In genomic region chr17:27654654-27655524, GRCh38 we compare ENCODE assay signal across 9 cellular contexts. TPM values are rescaled to one million over a fixed set of nuclear protein-coding genes. Genes with fewer than 3 reads are reported as not detected.
A peak's percentile ranks its signal among the peaks of the same experiment; 100 is the strongest.
DNase-seq lines count a peak whose midpoint lies in the region; ATAC-seq, FAIRE-seq and TF ChIP-seq lines count a peak whose summit lies in the region.
"Had no signal": no experiment of that assay in that cellular context is flagged by ENCODE, and none has a peak within 500 bp of the region (broad histone marks: within the 10 kb centered on the region; RNA-seq: fewer than 3 reads in every experiment).

No MANE protein-coding gene starts in this region.

- TF ChIP-seq CTCF in right atrium auricular region (IDR thresholded peaks at IDR 0.05), result peak; percentile 93 to 95

- no peak overlapping the region for H3K27ac ChIP-seq in right atrium auricular region
- no peak overlapping the region for H3K27ac ChIP-seq in small intestine (ENCODE audit: low read depth in 1 of 2, low read length in 1 of 2)

- FAIRE-seq in small intestine (lab: Jason Lieb, UNC), result no peak
- FAIRE-seq: endometrium had no signal

- H3K4me3 ChIP-seq in H7 (ENCODE audit: insufficient read depth, low read depth, low read length) (no peak overlapping the region), adipocyte (ENCODE audit: low read length) (no peak overlapping the region), right atrium auricular region (no peak overlapping the region), small intestine (ENCODE audit: low read depth in 1 of 2, low read length in 2 of 2) (no peak overlapping the region)

- H3K27me3 ChIP-seq in H7 (ENCODE audit: control insufficient read depth, insufficient read depth, low read length), result no peaks in the 10 kb centered on the region
- H3K27me3 ChIP-seq in adipocyte (replicated peaks; ENCODE audit: control insufficient read depth, insufficient read depth, low read length), result peaks cover 17% of the 10 kb centered on the region
- no peaks in the 10 kb centered on the region for H3K27me3 ChIP-seq in right atrium auricular region
- H3K27me3 ChIP-seq in small intestine (ENCODE audit: control insufficient read depth in 2 of 2, insufficient read depth in 2 of 2, low read length in 2 of 2), result no peaks in the 10 kb centered on the region

- WGBS in small intestine, 3 donors, result 39 to 45% (median 40%) methylated on average over 34 of the region's 34 CpGs

- no peak for ATAC-seq in HG02938 (IDR thresholded peaks at IDR 0.05; ENCODE audit: unreplicated experiment)

- H3K9ac ChIP-seq in adipocyte (ENCODE audit: low read length), result no peak overlapping the region

- H3K9me3 ChIP-seq in adipocyte (ENCODE audit: control insufficient read depth, low read length) (no peaks in the 10 kb centered on the region), right atrium auricular region (no peaks in the 10 kb centered on the region), small intestine (ENCODE audit: control insufficient read depth, low read depth) (no peaks in the 10 kb centered on the region)

- H3K36me3 ChIP-seq in H7 (replicated peaks; ENCODE audit: control insufficient read depth, insufficient read depth, low read length) (no peaks in the 10 kb centered on the region), adipocyte (ENCODE audit: control insufficient read depth, insufficient read depth, low read length, severe bottlenecking) (no peaks in the 10 kb centered on the region), right atrium auricular region (no peaks in the 10 kb centered on the region), small intestine (ENCODE audit: control insufficient read depth in 2 of 2, insufficient read depth in 2 of 2, low read length in 2 of 2) (no peaks in the 10 kb centered on the region)

- peak; percentile 2 for DNase-seq in DMS79 treated with DMSO at 0.1 percent for 48 hours (lab: John Stamatoyannopoulos, UW)
- peak; percentile 96 for DNase-seq in H7
- peak; percentile 46 for DNase-seq in NCI-H1048 (lab: John Stamatoyannopoulos, UW)
- DNase-seq in T follicular helper cell (ENCODE audit: low read depth), result peak; percentile 39
- DNase-seq in adipocyte (ENCODE audit: low read depth), result peak; percentile 72
- peak; percentile 73 for DNase-seq in right atrium auricular region (ENCODE audit: low spot score)
- peak; percentile 66 for DNase-seq in small intestine

- H3K4me1 ChIP-seq in adipocyte (ENCODE audit: control insufficient read depth, insufficient read depth, low read length), result no peaks in the 10 kb centered on the region
- peaks cover 0 to under 1% of the 10 kb centered on the region in 2 donors for H3K4me1 ChIP-seq in right atrium auricular region
- H3K4me1 ChIP-seq in small intestine (ENCODE audit: control insufficient read depth in 2 of 2, insufficient read depth in 1 of 2, low read depth in 1 of 2, low read length in 1 of 2), result no peaks in the 10 kb centered on the region

RNA-seq across cellular contexts. Expression of gene LGALS9, which starts 23.9 kb away (rescaled TPM):
- 0.31 and 0.63 TPM in 2 replicates for total RNA-seq in H7 (2014; rRNA removed; shearing (Covaris generic))
- 10 to 100 TPM in 1 of 2 donors, 1 to 10 TPM in 1; 9.7 to 27.4 TPM for total RNA-seq in right atrium auricular region
- 100 to 1,000 TPM in 1 of 3 donors, 10 to 100 TPM in 2; 62.2 to 240 (median 74.6) TPM for polyA plus RNA-seq in small intestine

Comparison
In these comparisons a context has a peak if more than half of its experiments do, and no peak if none do; other contexts are left out.
1. DNase-seq: peak in every context shown above with its lines; median percentile 96 in H7; 73 in right atrium auricular region; 72 in adipocyte; 66 in small intestine; 46 in NCI-H1048; 39 in T follicular helper cell; 2 in DMS79 treated with DMSO at 0.1 percent for 48 hours.